Comparison of ENCODE assay signal across 10 cellular contexts in genomic region chr7:149753370-149754233, GRCh38. TPM values are rescaled to one million over a fixed set of nuclear protein-coding genes. Genes with fewer than 3 reads are reported as not detected.
DNase-seq lines count a peak whose midpoint lies in the region; ATAC-seq and TF ChIP-seq lines count a peak whose summit lies in the region.
"Had no signal": no experiment of that assay in that cellular context is flagged by ENCODE, and none has a peak within 500 bp of the region (broad histone marks: within the 10 kb centered on the region; RNA-seq: fewer than 3 reads in every experiment).

No MANE protein-coding gene starts in this region.

- ATAC-seq in activated naive CD4-positive, alpha-beta T cell treated with anti-CD3 and anti-CD28 coated beads, Interleukin-2, amount 50 U/mL, for 72 hours, result no peak
- ATAC-seq in GM21717 (IDR thresholded peaks at IDR 0.05; ENCODE audit: unreplicated experiment), result no peak
- ATAC-seq in stimulated activated effector memory CD8-positive, alpha-beta T cell treated with anti-CD3 and anti-CD28 coated beads, Interleukin-12 subunit alpha, Interleukin-12 subunit beta, amount 100 ng/mL, for 72 hours, result no peak

- H3K27me3 Mint-ChIP-seq in MCF 10A (ENCODE audit: insufficient read depth, unreplicated experiment), result no peaks in the 10 kb centered on the region

- POLR2A ChIA-PET in MCF 10A (lab: Yijun Ruan, JAX), result no interaction called here

- DNase-seq in COLO829 (ENCODE audit: low spot score), result peak; percentile 44
- peak; percentile 72 for DNase-seq in HuH-7 (ENCODE audit: low spot score)
- peak; percentile 60 for DNase-seq in MCF 10A (ENCODE audit: unreplicated experiment)
- peak; percentile 63 to 67 for DNase-seq in lung microvascular endothelial cell (ENCODE audit: low read depth in 2 of 2)
- no peak for DNase-seq in activated naive CD4-positive, alpha-beta T cell treated with anti-CD3 and anti-CD28 coated beads, Interleukin-2, amount 50 U/mL, for 72 hours (ENCODE audit: low spot score in 2 of 2)
- DNase-seq in cortex of kidney (lab: John Stamatoyannopoulos, UW), result no peak
- DNase-seq in stimulated activated effector memory CD8-positive, alpha-beta T cell treated with anti-CD3 and anti-CD28 coated beads, Interleukin-12 subunit alpha, Interleukin-12 subunit beta, amount 100 ng/mL, for 72 hours (ENCODE audit: low spot score in 2 of 2), result no peak
- DNase-seq: naive B cell had no signal

- no peaks in the 10 kb centered on the region for H3K4me1 Mint-ChIP-seq in MCF 10A (ENCODE audit: insufficient read depth, unreplicated experiment)
- H3K4me1 Mint-ChIP-seq in stimulated activated effector memory CD8-positive, alpha-beta T cell treated with anti-CD3 and anti-CD28 coated beads, Interleukin-12 subunit alpha, Interleukin-12 subunit beta, amount 100 ng/mL, for 72 hours, result no peaks in the 10 kb centered on the region
- H3K4me1 Mint-ChIP-seq: naive B cell had no signal

- no peaks in the 10 kb centered on the region for H3K9me3 Mint-ChIP-seq in MCF 10A (ENCODE audit: unreplicated experiment)
- H3K9me3 Mint-ChIP-seq in activated naive CD4-positive, alpha-beta T cell treated with anti-CD3 and anti-CD28 coated beads, Interleukin-2, amount 50 U/mL, for 72 hours, result peaks cover 0 to 5% of the 10 kb centered on the region in 2 donors
- peaks cover 2% of the 10 kb centered on the region for H3K9me3 Mint-ChIP-seq in stimulated activated effector memory CD8-positive, alpha-beta T cell treated with anti-CD3 and anti-CD28 coated beads, Interleukin-12 subunit alpha, Interleukin-12 subunit beta, amount 100 ng/mL, for 72 hours

- no peak overlapping the region for H3K4me3 Mint-ChIP-seq in MCF 10A (ENCODE audit: unreplicated experiment)
- H3K4me3 Mint-ChIP-seq in stimulated activated effector memory CD8-positive, alpha-beta T cell treated with anti-CD3 and anti-CD28 coated beads, Interleukin-12 subunit alpha, Interleukin-12 subunit beta, amount 100 ng/mL, for 72 hours, result no peak overlapping the region

- intact Hi-C loops in MCF 10A (cut with micrococcal nuclease), result loop anchor here (1.0 kb wide), 1 partner anchor 91 kb away; no protein-coding TSS in a partner anchor

- no peaks in the 10 kb centered on the region for H3K36me3 Mint-ChIP-seq in MCF 10A (ENCODE audit: insufficient read depth, unreplicated experiment)
- no peaks in the 10 kb centered on the region for H3K36me3 Mint-ChIP-seq in activated naive CD4-positive, alpha-beta T cell treated with anti-CD3 and anti-CD28 coated beads, Interleukin-2, amount 50 U/mL, for 72 hours
- H3K36me3 Mint-ChIP-seq in stimulated activated effector memory CD8-positive, alpha-beta T cell treated with anti-CD3 and anti-CD28 coated beads, Interleukin-12 subunit alpha, Interleukin-12 subunit beta, amount 100 ng/mL, for 72 hours, result no peaks in the 10 kb centered on the region
- H3K36me3 Mint-ChIP-seq: naive B cell had no signal

- peak; percentile 44 for TF ChIP-seq CTCF in MCF 10A (IDR thresholded peaks at IDR 0.05; ENCODE audit: unreplicated experiment)

- H3K27ac Mint-ChIP-seq in MCF 10A (ENCODE audit: low read depth, unreplicated experiment), result no peak overlapping the region
- H3K27ac Mint-ChIP-seq in activated naive CD4-positive, alpha-beta T cell treated with anti-CD3 and anti-CD28 coated beads, Interleukin-2, amount 50 U/mL, for 72 hours, result no peak overlapping the region
- no peak overlapping the region for H3K27ac Mint-ChIP-seq in stimulated activated effector memory CD8-positive, alpha-beta T cell treated with anti-CD3 and anti-CD28 coated beads, Interleukin-12 subunit alpha, Interleukin-12 subunit beta, amount 100 ng/mL, for 72 hours

- CTCF ChIA-PET in MCF 10A (lab: Yijun Ruan, JAX), result interaction anchor here (0.6 to 3.8 kb wide), 6 partner anchors 11 to 540 kb away, joined by 3 to 28 read pairs (median 4); no protein-coding TSS in a partner anchor

- no TSS peak for BruUV-seq in MCF 10A (replicated peaks; lab: Mats Ljungman, UMichigan)

RNA-seq across cellular contexts. Expression of gene ZNF467, which starts 19.8 kb away (rescaled TPM):
- 3.2 and 3.7 TPM in 2 replicates for total RNA-seq in MCF 10A (2022)
- total RNA-seq in lung microvascular endothelial cell, result 5.0 and 6.3 TPM in 2 replicates
- under 1 TPM; 0.23 to 0.25 TPM for total RNA-seq in activated naive CD4-positive, alpha-beta T cell treated with anti-CD3 and anti-CD28 coated beads, Interleukin-2, amount 50 U/mL, for 72 hours
- total RNA-seq: activated CD8-positive, alpha-beta memory T cell treated with anti-CD3 and anti-CD28 coated beads for 36 hours had no signal

Comparison
In these comparisons a context has a peak if more than half of its experiments do, and no peak if none do; other contexts are left out.
1. DNase-seq: peak in COLO829 (single experiment), HuH-7 (single experiment), MCF 10A (single experiment) and lung microvascular endothelial cell (2 of 2); none in activated naive CD4-positive, alpha-beta T cell treated with anti-CD3 and anti-CD28 coated beads, Interleukin-2, amount 50 U/mL, for 72 hours (0 of 2), cortex of kidney (single experiment) and stimulated activated effector memory CD8-positive, alpha-beta T cell treated with anti-CD3 and anti-CD28 coated beads, Interleukin-12 subunit alpha, Interleukin-12 subunit beta, amount 100 ng/mL, for 72 hours (0 of 2).